In genomic region chr18:62455222-62455621, GRCh38 we compare ENCODE assay signal across 2 cellular contexts.
TF ChIP-seq lines count a peak whose summit lies in the region.

No MANE protein-coding gene starts in this region.

TF ChIP-seq in HepG2, 621 proteins besides CTCF, POLR2A, EP300 and RAD21 (continues in another document):
- no peak for TF ChIP-seq ZBTB10 (CRISPR knock-in tag; IDR thresholded peaks at IDR 0.05; ENCODE audit: borderline replicate concordance)
- TF ChIP-seq DPF2 (CRISPR knock-in tag; IDR thresholded peaks at IDR 0.05; ENCODE audit: borderline replicate concordance, low read depth), result no peak
- no peak for TF ChIP-seq ZNF530 (CRISPR knock-in tag; IDR thresholded peaks at IDR 0.05; ENCODE audit: low read depth)
- no peak for TF ChIP-seq CCDC6 (CRISPR knock-in tag; IDR thresholded peaks at IDR 0.05)
- no peak for TF ChIP-seq MEIS1 (CRISPR knock-in tag; IDR thresholded peaks at IDR 0.05; ENCODE audit: borderline replicate concordance)
- TF ChIP-seq ARID3A (IDR thresholded peaks at IDR 0.05; ENCODE audit: low read depth, low read length), result peak; percentile 23; the same call in 1 of the 2 replicates
- no peak for TF ChIP-seq NR2F1 (CRISPR knock-in tag; IDR thresholded peaks at IDR 0.05)
- no peak for TF ChIP-seq ZNF460 (CRISPR knock-in tag; IDR thresholded peaks at IDR 0.05; ENCODE audit: borderline replicate concordance)
- 0 out of 2 replicates have a peak, but pooled peaks have one; percentile 28 for TF ChIP-seq CEBPG (CRISPR knock-in tag; IDR thresholded peaks at IDR 0.05)
- TF ChIP-seq ZNF446 (CRISPR knock-in tag; IDR thresholded peaks at IDR 0.05), result no peak
- no peak for TF ChIP-seq ZNF513 (CRISPR knock-in tag; conservative IDR thresholded peaks at IDR 0.05)
- TF ChIP-seq ZSCAN30 (CRISPR knock-in tag; IDR thresholded peaks at IDR 0.05), result no peak
- peak; percentile 95 for TF ChIP-seq NCOA2 (CRISPR knock-in tag; IDR thresholded peaks at IDR 0.05)
- TF ChIP-seq PAXIP1 (CRISPR knock-in tag; conservative IDR thresholded peaks at IDR 0.05), result peak; percentile 72
- no peak for TF ChIP-seq XRCC5 (optimal IDR thresholded peaks at IDR 0.05; ENCODE audit: low read length)
- no peak for TF ChIP-seq ZNF296 (CRISPR knock-in tag; conservative IDR thresholded peaks at IDR 0.05)
- no peak for TF ChIP-seq ZFP36L2 (CRISPR knock-in tag; IDR thresholded peaks at IDR 0.05)
- TF ChIP-seq NCOR1 (IDR thresholded peaks at IDR 0.05; ENCODE audit: borderline replicate concordance, low read length), result peak; percentile 54; the same call in 1 of the 2 replicates
- TF ChIP-seq KLF9 (CRISPR knock-in tag; IDR thresholded peaks at IDR 0.05; ENCODE audit: low read depth), result no peak
- no peak for TF ChIP-seq ZNF781 (CRISPR knock-in tag; IDR thresholded peaks at IDR 0.05; ENCODE audit: borderline replicate concordance, not compliant biosample characterization)
- TF ChIP-seq SIX1 (CRISPR knock-in tag; IDR thresholded peaks at IDR 0.05; ENCODE audit: borderline replicate concordance), result no peak
- TF ChIP-seq DNMT1 (CRISPR knock-in tag; IDR thresholded peaks at IDR 0.05), result no peak
- peak; percentile 61; the same call in 1 of the 2 replicates for TF ChIP-seq FOXJ3 (CRISPR knock-in tag; IDR thresholded peaks at IDR 0.05; ENCODE audit: borderline replicate concordance)
- no peak for TF ChIP-seq ZNF619 (CRISPR knock-in tag; IDR thresholded peaks at IDR 0.05)
- TF ChIP-seq RELA (CRISPR knock-in tag; IDR thresholded peaks at IDR 0.05), result no peak

TF ChIP-seq in endothelial cell of umbilical vein, 7 proteins besides CTCF, POLR2A, EP300 and RAD21 (continued from another document):
- TF ChIP-seq MAX (IDR thresholded peaks at IDR 0.05; ENCODE audit: insufficient read depth, insufficient read length) (no peak), MYC (IDR thresholded peaks at IDR 0.05; ENCODE audit: low read depth, low read length) (no peak)
